17 cellular contexts compared by ENCODE assay signal in genomic region chr14:84404246-84404645, GRCh38.
"Had no signal": no experiment of that assay in that cellular context is flagged by ENCODE, and none has a peak within 500 bp of the region (broad histone marks: within the 10 kb centered on the region; RNA-seq: fewer than 3 reads in every experiment).

No MANE protein-coding gene starts in this region.

- H3K27ac Mint-ChIP-seq: activated CD8-positive, alpha-beta T cell treated with anti-CD3 and anti-CD28 coated beads, Interleukin-2, amount 10 ng/mL, durations not matched to agents 7 days and 5 days; T-helper 17 cell had no signal

- H3K4me3 Mint-ChIP-seq: activated CD8-positive, alpha-beta T cell treated with anti-CD3 and anti-CD28 coated beads, Interleukin-2, amount 10 ng/mL, durations not matched to agents 7 days and 5 days; T-helper 17 cell; WTC11 had no signal

- DNase-seq: activated CD4-positive, alpha-beta T cell treated with anti-CD3 and anti-CD28 coated beads for 48 hours; activated CD4-positive, alpha-beta T cell treated with anti-CD3 and anti-CD28 coated beads, Interleukin-2, amount 50 U/mL, for 4 hours; activated CD4-positive, CD25-positive, alpha-beta regulatory T cell treated with anti-CD3 and anti-CD28 coated beads, Interleukin-2, amount 50 U/mL, for 72 hours; activated CD8-positive, alpha-beta memory T cell treated with anti-CD3 and anti-CD28 coated beads, Interleukin-2, amount 50 U/mL, for 48 hours; activated CD8-positive, alpha-beta T cell treated with anti-CD3 and anti-CD28 coated beads, Interleukin-2, amount 10 ng/mL, durations not matched to agents 7 days and 5 days; activated naive CD4-positive, alpha-beta T cell treated with anti-CD3 and anti-CD28 coated beads, Interleukin-2, amount 50 U/mL, for 16 hours; activated T-cell treated with anti-CD3 and anti-CD28 coated beads, Interleukin-2, amount 50 U/mL, for 1 hour; aorta; caudate nucleus; MM.1S; NCI-H1930; NCI-H524; SHP77 treated with DMSO at 0.1 percent for 48 hours; T-helper 17 cell; T-helper 9 cell had no signal

- H3K4me1 ChIP-seq: breast epithelium had no signal

- H3K36me3 ChIP-seq: breast epithelium had no signal

- H3K27me3 ChIP-seq: breast epithelium had no signal

- H3K27ac ChIP-seq: breast epithelium had no signal

- H3K4me1 Mint-ChIP-seq: T-helper 17 cell had no signal

- H3K4me3 ChIP-seq: breast epithelium had no signal

- H3K27me3 Mint-ChIP-seq: T-helper 17 cell had no signal
